ENCODE assay signal across 13 cellular contexts in genomic region chr6:89348372-89348771, GRCh38. TPM values are rescaled to one million over a fixed set of nuclear protein-coding genes. Genes with fewer than 3 reads are reported as not detected.
DNase-seq lines count a peak whose midpoint lies in the region; ATAC-seq and TF ChIP-seq lines count a peak whose summit lies in the region.
"Had no signal": no experiment of that assay in that cellular context is flagged by ENCODE, and none has a peak within 500 bp of the region (broad histone marks: within the 10 kb centered on the region; RNA-seq: fewer than 3 reads in every experiment).

No MANE protein-coding gene starts in this region.

- no TSS peak for BruUV-seq in OCI-LY7 (replicated peaks; lab: Mats Ljungman, UMichigan)

- peaks cover 71% of the 10 kb centered on the region for H3K36me3 ChIP-seq in OCI-LY7 (ENCODE audit: insufficient read depth, low read length)
- no peaks in the 10 kb centered on the region for H3K36me3 ChIP-seq in skeletal muscle tissue (ENCODE audit: control insufficient read depth in 3 of 3, insufficient read depth in 3 of 3, low read length in 3 of 3)

- peak overlapping the region; percentile 75 for H3K4me2 ChIP-seq in OCI-LY7 (ENCODE audit: low read length)

- peaks cover 7% of the 10 kb centered on the region; the same call in 1 of the 2 replicates for H3K9me3 ChIP-seq in OCI-LY7 (ENCODE audit: low read length)
- H3K9me3 ChIP-seq in skeletal muscle tissue (ENCODE audit: control insufficient read depth in 3 of 3, low read length in 3 of 3), result no peaks in the 10 kb centered on the region

- TF ChIP-seq CTCF in GM12865 (IDR thresholded peaks at IDR 0.05; ENCODE audit: insufficient read depth, low read depth, low read length, missing control alignments) (no peak), OCI-LY7 (conservative IDR thresholded peaks at IDR 0.05; ENCODE audit: low read length) (no peak)

- POLR2A ChIA-PET in OCI-LY7 (lab: Charles Lee), result interaction anchor here (0.5 to 11.5 kb wide), 7 partner anchors 8 to 55 kb away, joined by 3 to 242 read pairs (median 9); no protein-coding TSS in a partner anchor

- no peaks in the 10 kb centered on the region for H3K27me3 ChIP-seq in skeletal muscle tissue (ENCODE audit: control insufficient read depth in 3 of 3, insufficient read depth in 3 of 3, low read length in 3 of 3)

- peaks cover 39% of the 10 kb centered on the region for H4K20me1 ChIP-seq in OCI-LY7 (ENCODE audit: insufficient read depth, low read length)

- H3K4me1 ChIP-seq in OCI-LY7 (ENCODE audit: insufficient read depth, low read length, poor library complexity, severe bottlenecking) (peaks cover 66% of the 10 kb centered on the region), skeletal muscle tissue (ENCODE audit: control insufficient read depth in 3 of 3, insufficient read depth in 3 of 3, low read length in 3 of 3) (peaks cover 23 to 33% (median 31%) of the 10 kb centered on the region in 3 donors)

- CTCF ChIA-PET in OCI-LY7 (lab: Charles Lee; ENCODE audit: unreplicated experiment), result no interaction called here

- no peak overlapping the region for H3K9ac ChIP-seq in skeletal muscle tissue (ENCODE audit: low read depth in 1 of 3, low read length in 3 of 3)

- H3K79me2 ChIP-seq in OCI-LY7 (ENCODE audit: insufficient read depth, low read depth, low read length), result peaks cover 99% of the 10 kb centered on the region

- H2AFZ ChIP-seq in OCI-LY7 (ENCODE audit: low read length), result no peak overlapping the region

- H3K4me3 ChIP-seq in GM12865 (ENCODE audit: low read depth, low read length), result peak overlapping the region; percentile 100
- peak overlapping the region; percentile 78 for H3K4me3 ChIP-seq in OCI-LY7 (ENCODE audit: low read depth, low read length, poor library complexity, severe bottlenecking)
- H3K4me3 ChIP-seq in skeletal muscle tissue (ENCODE audit: low read length in 3 of 3), result peak overlapping the region in 1 of 3 donors; percentile 0

- DNase-seq in GM12865 (ENCODE audit: low read depth), result no peak
- DNase-seq in OCI-LY7 (ENCODE audit: low spot score), result no peak
- peak; percentile 37 for DNase-seq in glomerular visceral epithelial cell (ENCODE audit: extremely low spot score)
- no peak for DNase-seq in hepatic stellate cell (ENCODE audit: low spot score)
- DNase-seq in NCI-H1694 (lab: John Stamatoyannopoulos, UW), result no peak
- DNase-seq: activated CD8-positive, alpha-beta memory T cell treated with anti-CD3 and anti-CD28 coated beads, Interleukin-2, amount 10 ng/mL, durations not matched to agents 7 days and 5 days; H9; NCI-H1436 treated with DMSO at 0.1 percent for 48 hours; NCI-H526 treated with DMSO at 0.1 percent for 48 hours; T1000 had no signal

- intact Hi-C loops in OCI-LY7 (cut with micrococcal nuclease; ENCODE audit: unreplicated experiment), result no loop called here

- H3K27ac ChIP-seq in OCI-LY7 (ENCODE audit: low read depth, low read length, poor library complexity, severe bottlenecking) (peak overlapping the region; percentile 99), skeletal muscle tissue (ENCODE audit: low read depth, low read length) (peak overlapping the region; percentile 14)

- no peak for ATAC-seq in GM21515 (IDR thresholded peaks at IDR 0.05; ENCODE audit: unreplicated experiment)
- ATAC-seq: activated CD8-positive, alpha-beta memory T cell treated with anti-CD3 and anti-CD28 coated beads, Interleukin-2, amount 10 ng/mL, durations not matched to agents 7 days and 5 days; HepG2 had no signal

- H3K9me2 ChIP-seq in OCI-LY7 (ENCODE audit: insufficient read depth, low read length), result no peaks in the 10 kb centered on the region

RNA-seq across cellular contexts. Expression of gene UBE2J1, which starts 4.2 kb away (rescaled TPM):
- 117 and 123 TPM in 2 replicates for total RNA-seq in OCI-LY7 (2014; rRNA removed; shearing (Covaris generic))
- total RNA-seq in OCI-LY7 (2022), result 243 and 265 TPM in 2 replicates
- 28.2 TPM for total RNA-seq in skeletal muscle tissue

RNA-seq across cellular contexts. Expression of gene GABRR2, which starts 33.3 kb away (rescaled TPM):
- total RNA-seq in OCI-LY7 (2014; rRNA removed; shearing (Covaris generic)), result 5.2 and 7.8 TPM in 2 replicates
- total RNA-seq in OCI-LY7 (2022) (6.7 and 7.0 TPM in 2 replicates), skeletal muscle tissue (not detected)
- total RNA-seq: H9, HepG2 had no signal
